10 cellular contexts compared by ENCODE assay signal in genomic region chr10:79381804-79382221, GRCh38. TPM values are rescaled to one million over a fixed set of nuclear protein-coding genes. Genes with fewer than 3 reads are reported as not detected.
DNase-seq lines count a peak whose midpoint lies in the region; ATAC-seq, FAIRE-seq and TF ChIP-seq lines count a peak whose summit lies in the region.
"Had no signal": no experiment of that assay in that cellular context is flagged by ENCODE, and none has a peak within 500 bp of the region (broad histone marks: within the 10 kb centered on the region; RNA-seq: fewer than 3 reads in every experiment).

No MANE protein-coding gene starts in this region.

- H3K9ac ChIP-seq in H1 (replicated peaks in 1 of 4; ENCODE audit: extremely low read depth in 1 of 4, low read depth in 3 of 4, low read length in 3 of 4): no peak overlapping the region
- H3K9ac ChIP-seq in mesenchymal stem cell (ENCODE audit: low read length): peak overlapping the region; percentile 70
- H3K9ac ChIP-seq: BLaER1 had no signal

- H3K4me3 Mint-ChIP-seq in activated naive CD4-positive, alpha-beta T cell treated with anti-CD3 and anti-CD28 coated beads for 36 hours: no peak overlapping the region

- H2BK20ac ChIP-seq in H1 (ENCODE audit: low read length): no peak overlapping the region

- ATAC-seq in HG03039 (IDR thresholded peaks at IDR 0.05; ENCODE audit: unreplicated experiment) (no peak), HG03439 (IDR thresholded peaks at IDR 0.05; ENCODE audit: unreplicated experiment) (no peak)
- ATAC-seq: PC-3 had no signal

- TF ChIP-seq POLR2A in H1 (IDR thresholded peaks at IDR 0.05; ENCODE audit: control extremely low read depth in 1 of 2, low read depth in 2 of 2, low read length in 2 of 2) (no peak), uterus (IDR thresholded peaks at IDR 0.05) (no peak)

- no peak overlapping the region for H2AFZ ChIP-seq in H1 (ENCODE audit: low read length)
- no peak overlapping the region for H2AFZ ChIP-seq in mesenchymal stem cell (ENCODE audit: low read depth, low read length)

- H3K23ac ChIP-seq in H1 (ENCODE audit: insufficient read length) (no peak overlapping the region), mesenchymal stem cell (ENCODE audit: low read length in 2 of 2) (peak overlapping the region in 1 of 2 experiments; percentile 80)

- intact Hi-C loops in activated naive CD4-positive, alpha-beta T cell treated with anti-CD3 and anti-CD28 coated beads for 36 hours (cut with micrococcal nuclease): no loop called here
- intact Hi-C loops in uterus (cut with DNase I; ENCODE audit: low total_unique reads): no loop called here

- TF ChIP-seq RAD21 in H1 (IDR thresholded peaks at IDR 0.05 in 1 of 2, conservative IDR thresholded peaks at IDR 0.05 in 1 of 2; ENCODE audit: low read depth in 2 of 2, low read length in 2 of 2): no peak

- H3K9me3 Mint-ChIP-seq in activated naive CD4-positive, alpha-beta T cell treated with anti-CD3 and anti-CD28 coated beads for 36 hours: no peaks in the 10 kb centered on the region

- no peak for TF ChIP-seq EP300 in H1 (IDR thresholded peaks at IDR 0.05; ENCODE audit: borderline replicate concordance in 1 of 2, low read depth in 2 of 2, low read length in 2 of 2)

- POLR2A ChIA-PET in H1 (lab: Charles Lee; ENCODE audit: partially characterized antibody): interaction anchor here (1.4 kb wide), 1 partner anchor 25 kb away, joined by 4 read pairs; no protein-coding TSS in a partner anchor

- H2BK15ac ChIP-seq in H1 (ENCODE audit: low read length) (no peak overlapping the region), mesenchymal stem cell (ENCODE audit: low read depth, poor library complexity, severe bottlenecking) (peak overlapping the region; percentile 65)

- H3K4ac ChIP-seq in H1 (replicated peaks; ENCODE audit: insufficient read length, low read depth, low read length) (no peak overlapping the region), mesenchymal stem cell (ENCODE audit: low read depth in 1 of 2, low read length in 2 of 2) (peak overlapping the region in 1 of 2 experiments; percentile 65)

- H3K18ac ChIP-seq in H1 (ENCODE audit: extremely low read depth, low read length) (no peak overlapping the region; the same call in 1 of the 2 replicates), mesenchymal stem cell (ENCODE audit: low read depth in 1 of 2, low read length in 2 of 2) (peak overlapping the region; percentile 25 to 46)

- DNase-seq in activated naive CD4-positive, alpha-beta T cell treated with anti-CD3 and anti-CD28 coated beads for 36 hours: peak; percentile 2
- DNase-seq in activated naive CD4-positive, alpha-beta T cell treated with Interleukin-2 at 50 U/mL for 16 hours: no peak
- DNase-seq in H1 (ENCODE audit: low read depth in 1 of 2, low spot score in 2 of 2) (peak in 1 of 2 experiments; percentile 47), mesenchymal stem cell (peak; percentile 91), uterus (peak; percentile 91 to 95), activated gamma-delta T cell treated with Interleukin-2 at 50 U/mL for 16 hours (no peak)
- DNase-seq: PC-3 had no signal

- H3K56ac ChIP-seq in H1 (replicated peaks; ENCODE audit: insufficient read length, low read depth, low read length): no peak overlapping the region

- H2AK5ac ChIP-seq in H1 (ENCODE audit: low read depth, low read length): no peak overlapping the region
- H2AK5ac ChIP-seq in mesenchymal stem cell (ENCODE audit: low read length, severe bottlenecking): peak overlapping the region; percentile 88

- H2BK5ac ChIP-seq in H1 (ENCODE audit: low read depth, low read length): no peak overlapping the region
- H2BK5ac ChIP-seq in mesenchymal stem cell (ENCODE audit: low read depth, low read length, poor library complexity, severe bottlenecking): peak overlapping the region; percentile 93

- H4K20me1 ChIP-seq in H1 (replicated peaks in 1 of 2; ENCODE audit: control insufficient read depth in 1 of 2, insufficient read depth in 2 of 2, low read length in 2 of 2): peaks cover 0 to 14% of the 10 kb centered on the region in 2 experiments
- H4K20me1 ChIP-seq: BLaER1 had no signal

- H3K9me3 ChIP-seq in H1 (ENCODE audit: insufficient read depth in 2 of 2, low read depth in 1 of 2, low read length in 1 of 2) (no peaks in the 10 kb centered on the region), mesenchymal stem cell (ENCODE audit: control insufficient read depth, low read length) (no peaks in the 10 kb centered on the region), uterus (no peaks in the 10 kb centered on the region)
- H3K9me3 ChIP-seq: BLaER1 had no signal

- H2BK120ac ChIP-seq in H1 (replicated peaks; ENCODE audit: low read depth, low read length) (no peak overlapping the region), mesenchymal stem cell (ENCODE audit: low read depth, low read length) (no peak overlapping the region)

- H2BK12ac ChIP-seq in H1 (ENCODE audit: low read depth, low read length) (no peak overlapping the region), mesenchymal stem cell (ENCODE audit: low read length in 2 of 2) (no peak overlapping the region)

- no peaks in the 10 kb centered on the region for H3K36me3 ChIP-seq in H1 (ENCODE audit: control insufficient read depth in 2 of 4, insufficient read depth in 4 of 4, low read length in 3 of 4)
- peaks cover 32 to 38% of the 10 kb centered on the region in 2 experiments for H3K36me3 ChIP-seq in mesenchymal stem cell (ENCODE audit: control insufficient read depth in 1 of 2, insufficient read depth in 2 of 2, low read depth in 1 of 2, low read length in 2 of 2)
- H3K36me3 ChIP-seq in uterus: no peaks in the 10 kb centered on the region

- no peak overlapping the region for H4K5ac ChIP-seq in H1 (ENCODE audit: insufficient read length, low read depth, low read length)

- H3K4me2 ChIP-seq in H1 (ENCODE audit: insufficient read depth in 1 of 2, low read depth in 2 of 2, low read length in 2 of 2): no peak overlapping the region
- H3K4me2 ChIP-seq in mesenchymal stem cell (ENCODE audit: low read length, poor library complexity, severe bottlenecking): peak overlapping the region; percentile 8
- H3K4me2 ChIP-seq: BLaER1 had no signal

- H3K79me1 ChIP-seq in H1 (ENCODE audit: low read depth, low read length) (no peaks in the 10 kb centered on the region; the same call in 1 of the 2 replicates), mesenchymal stem cell (replicated peaks; ENCODE audit: low read length, poor library complexity, severe bottlenecking) (peaks cover 4% of the 10 kb centered on the region)

- H3K4me1 ChIP-seq in H1 (replicated peaks in 1 of 4; ENCODE audit: control insufficient read depth in 3 of 4, insufficient read depth in 4 of 4, low read length in 3 of 4) (peaks cover 0 to 6% (median 1%) of the 10 kb centered on the region in 4 experiments; a peak in 2 of 7 replicates), mesenchymal stem cell (ENCODE audit: control insufficient read depth, insufficient read depth, low read depth, low read length) (peaks cover 46% of the 10 kb centered on the region), uterus (peaks cover 23 to 30% of the 10 kb centered on the region in 2 donors)

- no peaks in the 10 kb centered on the region for H3K4me1 Mint-ChIP-seq in activated naive CD4-positive, alpha-beta T cell treated with anti-CD3 and anti-CD28 coated beads for 36 hours (ENCODE audit: low read depth)

- WGBS in H1 (ENCODE audit: extremely low coverage in 1 of 2, insufficient coverage in 1 of 2, insufficient read length in 1 of 2, insufficient replicate concordance in 2 of 2, low coverage in 1 of 2, low lambda C conversion rate in 2 of 2, missing lambda C conversion rate in 1 of 2), 2 experiments: 89% methylated on average over 11 of the region's 11 CpGs; no CpG with 5 or more reads in 1 of the 2 experiments
- 30% methylated on average over 11 of the region's 11 CpGs for WGBS in mesenchymal stem cell

- H3K23me2 ChIP-seq in H1 (ENCODE audit: low read depth, low read length): peaks cover 9% of the 10 kb centered on the region; the same call in 1 of the 2 replicates

- H3K4me3 ChIP-seq in H1 (ENCODE audit: extremely low read depth in 1 of 4, insufficient read depth in 2 of 4, low read depth in 3 of 4, low read length in 4 of 4) (no peak overlapping the region), mesenchymal stem cell (ENCODE audit: insufficient read depth in 1 of 2, low read depth in 1 of 2, low read length in 2 of 2) (peak overlapping the region in 1 of 2 experiments; percentile 20), uterus (no peak overlapping the region)
- H3K4me3 ChIP-seq: BLaER1 had no signal

- H3K27ac ChIP-seq in H1 (ENCODE audit: low read depth, low read length) (no peak overlapping the region), mesenchymal stem cell (ENCODE audit: low read length, poor library complexity, severe bottlenecking) (peak overlapping the region; percentile 88), uterus (peak overlapping the region; percentile 91 to 94)
- H3K27ac ChIP-seq: BLaER1 had no signal

- CTCF ChIA-PET in activated naive CD4-positive, alpha-beta T cell treated with anti-CD3 and anti-CD28 coated beads for 36 hours (lab: Charles Lee): interaction anchor here (2.0 kb wide), 1 partner anchor 10 kb away, joined by 5 read pairs; no protein-coding TSS in a partner anchor
- CTCF ChIA-PET in H1 (lab: Charles Lee; ENCODE audit: partially characterized antibody): interaction anchor here (0.5 to 3.0 kb wide), 7 partner anchors 8 to 812 kb away, joined by 3 to 23 read pairs (median 5); no protein-coding TSS in a partner anchor

- no peaks in the 10 kb centered on the region for H3K36me3 Mint-ChIP-seq in activated naive CD4-positive, alpha-beta T cell treated with anti-CD3 and anti-CD28 coated beads for 36 hours (ENCODE audit: low read depth)

- no peaks in the 10 kb centered on the region for H3K79me2 ChIP-seq in H1 (ENCODE audit: control insufficient read depth in 1 of 2, insufficient read depth in 2 of 2, low read length in 2 of 2)

- TF ChIP-seq CTCF in H1 (IDR thresholded peaks at IDR 0.05; ENCODE audit: control extremely low read depth in 1 of 3, insufficient read depth in 1 of 3, low read depth in 1 of 3, low read length in 3 of 3): no peak
- no peak for TF ChIP-seq CTCF in uterus (IDR thresholded peaks at IDR 0.05)

- no peak overlapping the region for H4K91ac ChIP-seq in H1 (replicated peaks; ENCODE audit: insufficient read length, low read length)
- H4K91ac ChIP-seq in mesenchymal stem cell (ENCODE audit: low read length): no peak overlapping the region

- FAIRE-seq in H1 (lab: Jason Lieb, UNC): no peak

- H3K27me3 Mint-ChIP-seq in activated naive CD4-positive, alpha-beta T cell treated with anti-CD3 and anti-CD28 coated beads for 36 hours (ENCODE audit: low read depth): no peaks in the 10 kb centered on the region

- no peak overlapping the region for H3K14ac ChIP-seq in H1 (ENCODE audit: insufficient read length)
- peak overlapping the region in 1 of 2 experiments; percentile 35 for H3K14ac ChIP-seq in mesenchymal stem cell (ENCODE audit: low read length in 2 of 2)

- no peaks in the 10 kb centered on the region; a peak in 1 of 7 replicates for H3K27me3 ChIP-seq in H1 (replicated peaks in 1 of 4; ENCODE audit: control insufficient read depth in 3 of 4, extremely low read depth in 1 of 4, insufficient read depth in 3 of 4, low read length in 3 of 4)
- no peaks in the 10 kb centered on the region for H3K27me3 ChIP-seq in mesenchymal stem cell (ENCODE audit: control insufficient read depth in 1 of 2, insufficient read depth in 1 of 2, low read length in 2 of 2)
- no peaks in the 10 kb centered on the region for H3K27me3 ChIP-seq in uterus
- H3K27me3 ChIP-seq: BLaER1 had no signal

- H3K27ac Mint-ChIP-seq in activated naive CD4-positive, alpha-beta T cell treated with anti-CD3 and anti-CD28 coated beads for 36 hours: no peak overlapping the region

- H4K8ac ChIP-seq in H1 (ENCODE audit: extremely low read depth, insufficient read depth, low read length) (no peak overlapping the region), mesenchymal stem cell (ENCODE audit: low read length) (peak overlapping the region; percentile 83)

RNA-seq across cellular contexts. Expression of gene PPIF, which starts 34.5 kb away (rescaled TPM):
- 10 to 100 TPM; 94.1 to 95.6 TPM for total RNA-seq in activated naive CD4-positive, alpha-beta T cell treated with anti-CD3 and anti-CD28 coated beads for 36 hours
- 70.2 and 74.9 TPM in 2 replicates for total RNA-seq in H1 (2021; fragmentation: NEBNext Ultra II Directional; extraction: Animal tissue kit (Norgen Biotek cat#: 25700))
- 77.6 and 107 TPM in 2 replicates for polyA plus RNA-seq in H1 (2011; rRNA removed)
- polyA plus RNA-seq in H1 (2011; cell fraction: cytosol; rRNA removed): 91.0 TPM
- 104 TPM for polyA plus RNA-seq in H1 (2011; cell fraction: nucleus; rRNA removed)
- 66.7 to 100 TPM (median 84.3 TPM) in 4 replicates for polyA plus RNA-seq in H1 (2012, experiment 1 of 2)
- 67.0 TPM for polyA plus RNA-seq in H1 (2012, experiment 2 of 2)
- 54.5 TPM for polyA plus RNA-seq in H1 (2013, experiment 1 of 2)
- 54.9 TPM for polyA plus RNA-seq in H1 (2013, experiment 2 of 2)
- 62.8 and 81.2 TPM in 2 replicates for polyA minus RNA-seq in H1 (2011; rRNA and poly(A)+ RNA removed)
- 40.5 TPM for polyA minus RNA-seq in H1 (2011; cell fraction: cytosol; rRNA and poly(A)+ RNA removed)
- polyA minus RNA-seq in H1 (2011; cell fraction: nucleus; rRNA and poly(A)+ RNA removed): 52.5 TPM
- polyA plus RNA-seq in mesenchymal stem cell (2013, experiment 1 of 2): 49.4 TPM
- polyA plus RNA-seq in mesenchymal stem cell (2013, experiment 2 of 2): 50.7 TPM
- total RNA-seq in uterus: 10 to 100 TPM in 3 of 4 donors, under 1 TPM in 1; 0.26 to 22.6 (median 12.7) TPM

Comparison
In these comparisons a context has a peak if more than half of its experiments do, and no peak if none do; other contexts are left out.
1. DNase-seq: peak in activated naive CD4-positive, alpha-beta T cell treated with anti-CD3 and anti-CD28 coated beads for 36 hours (single experiment), mesenchymal stem cell (single experiment) and uterus (2 of 2); none in activated naive CD4-positive, alpha-beta T cell treated with Interleukin-2 at 50 U/mL for 16 hours (single experiment) and activated gamma-delta T cell treated with Interleukin-2 at 50 U/mL for 16 hours (single experiment).